ENCODE assay signal across 4 cellular contexts in genomic region chr13:77904031-77904430, GRCh38. TPM values are rescaled to one million over a fixed set of nuclear protein-coding genes. Genes with fewer than 3 reads are reported as not detected.
"Had no signal": no experiment of that assay in that cellular context is flagged by ENCODE, and none has a peak within 500 bp of the region (broad histone marks: within the 10 kb centered on the region; RNA-seq: fewer than 3 reads in every experiment).

No MANE protein-coding gene starts in this region.

- DNase-seq: GDM1, GF-D8 had no signal

- ATAC-seq: GM12878 had no signal

- H3K4me3 ChIP-seq: GM12878 had no signal

RNA-seq across cellular contexts. Expression of gene EDNRB, which starts 14.6 kb away (rescaled TPM):
- total RNA-seq: G401, GM12878 had no signal
- polyA plus RNA-seq: GM12878 had no signal
